ENCODE assay signal across 1 cellular context in the genomic region with DNA sequence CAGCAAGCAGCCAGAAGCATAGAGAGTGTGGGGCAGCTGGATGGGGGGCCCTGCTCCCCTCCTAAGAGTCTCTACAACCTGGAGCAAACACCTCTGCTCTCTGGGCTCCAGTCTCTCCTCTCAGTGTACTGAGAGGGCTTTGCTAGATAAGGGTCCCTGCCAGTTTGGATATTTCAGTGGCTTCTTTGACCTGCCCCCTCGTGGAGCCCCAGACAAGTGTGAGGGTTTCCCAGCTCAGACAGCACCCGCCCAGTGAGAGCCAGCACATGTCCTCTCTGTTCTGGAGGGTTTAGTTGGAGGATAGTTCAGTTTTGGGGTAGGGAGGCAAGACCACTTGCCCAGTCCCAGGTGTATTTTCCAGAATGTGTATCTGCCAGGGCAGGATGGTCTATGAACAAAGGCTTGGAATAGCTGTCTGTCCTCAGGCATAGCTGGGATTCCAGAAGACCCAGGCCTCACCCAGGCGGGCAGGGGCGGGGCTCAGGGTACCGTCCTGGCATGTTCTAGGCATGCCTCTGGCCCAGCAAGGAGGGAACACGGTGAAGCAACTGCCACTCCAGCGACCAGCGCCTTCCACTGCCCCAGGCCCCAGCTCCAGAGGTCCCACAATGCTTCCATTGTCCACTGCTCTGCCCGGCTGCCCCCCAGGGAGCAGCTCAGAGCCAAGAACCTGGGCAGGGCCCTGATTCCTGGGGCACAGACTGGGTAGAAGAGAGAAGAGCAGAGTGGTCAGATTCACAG.
TF ChIP-seq lines count a peak whose summit lies in the region.

No MANE protein-coding gene starts in this region.

TF ChIP-seq in HepG2, 621 proteins besides CTCF, POLR2A, EP300 and RAD21 (continued from another document and continues in another):
- TF ChIP-seq, protein P1, sequence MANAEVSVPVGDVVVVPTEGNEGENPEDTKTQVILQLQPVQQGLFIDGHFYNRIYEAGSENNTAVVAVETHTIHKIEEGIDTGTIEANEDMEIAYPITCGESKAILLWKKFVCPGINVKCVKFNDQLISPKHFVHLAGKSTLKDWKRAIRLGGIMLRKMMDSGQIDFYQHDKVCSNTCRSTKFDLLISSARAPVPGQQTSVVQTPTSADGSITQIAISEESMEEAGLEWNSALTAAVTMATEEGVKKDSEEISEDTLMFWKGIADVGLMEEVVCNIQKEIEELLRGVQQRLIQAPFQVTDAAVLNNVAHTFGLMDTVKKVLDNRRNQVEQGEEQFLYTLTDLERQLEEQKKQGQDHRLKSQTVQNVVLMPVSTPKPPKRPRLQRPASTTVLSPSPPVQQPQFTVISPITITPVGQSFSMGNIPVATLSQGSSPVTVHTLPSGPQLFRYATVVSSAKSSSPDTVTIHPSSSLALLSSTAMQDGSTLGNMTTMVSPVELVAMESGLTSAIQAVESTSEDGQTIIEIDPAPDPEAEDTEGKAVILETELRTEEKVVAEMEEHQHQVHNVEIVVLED (CRISPR knock-in tag; IDR thresholded peaks at IDR 0.05; ENCODE audit: borderline replicate concordance): no peak
- TF ChIP-seq MZF1 (CRISPR knock-in tag; IDR thresholded peaks at IDR 0.05; ENCODE audit: borderline replicate concordance) (no peak), ZNF567 (CRISPR knock-in tag; IDR thresholded peaks at IDR 0.05; ENCODE audit: borderline replicate concordance) (no peak), SIX4 (CRISPR knock-in tag; IDR thresholded peaks at IDR 0.05) (no peak), ZNF549 (CRISPR knock-in tag; IDR thresholded peaks at IDR 0.05) (no peak), ZNF766 (CRISPR knock-in tag; IDR thresholded peaks at IDR 0.05; ENCODE audit: borderline replicate concordance) (no peak), ZNF350 (CRISPR knock-in tag; IDR thresholded peaks at IDR 0.05; ENCODE audit: borderline replicate concordance, low read depth) (no peak), NR3C1 (CRISPR knock-in tag; IDR thresholded peaks at IDR 0.05) (no peak), ZMYM3 (CRISPR knock-in tag; IDR thresholded peaks at IDR 0.05) (peak; percentile 22; the same call in 1 of the 2 replicates), SOX6 (IDR thresholded peaks at IDR 0.05) (no peak), SOX6 (CRISPR knock-in tag; IDR thresholded peaks at IDR 0.05) (peak; percentile 12; the same call in 1 of the 2 replicates), ZNF562 (CRISPR knock-in tag; IDR thresholded peaks at IDR 0.05; ENCODE audit: borderline replicate concordance) (no peak), TEAD2 (CRISPR knock-in tag; IDR thresholded peaks at IDR 0.05) (no peak), GABPB1 (CRISPR knock-in tag; IDR thresholded peaks at IDR 0.05) (no peak; the same call in 1 of the 2 replicates), ZNF3 (CRISPR knock-in tag; IDR thresholded peaks at IDR 0.05) (no peak), MXD4 (CRISPR knock-in tag; IDR thresholded peaks at IDR 0.05) (no peak), SALL1 (CRISPR knock-in tag; IDR thresholded peaks at IDR 0.05) (no peak), HNRNPUL1 (IDR thresholded peaks at IDR 0.05; ENCODE audit: low read depth, low read length) (no peak), NONO (IDR thresholded peaks at IDR 0.05) (no peak), NONO (CRISPR knock-in tag; conservative IDR thresholded peaks at IDR 0.05) (no peak), KAT8 (CRISPR knock-in tag; IDR thresholded peaks at IDR 0.05) (no peak), YEATS2 (CRISPR knock-in tag; IDR thresholded peaks at IDR 0.05; ENCODE audit: borderline replicate concordance) (no peak), SMARCC2 (IDR thresholded peaks at IDR 0.05) (no peak), KDM4B (CRISPR knock-in tag; IDR thresholded peaks at IDR 0.05) (0 out of 2 replicates have a peak, but pooled peaks have one; percentile 8), RBM22 (optimal IDR thresholded peaks at IDR 0.05; ENCODE audit: low read length) (no peak), ZFY (CRISPR knock-in tag; IDR thresholded peaks at IDR 0.05) (peak; percentile 41), GZF1 (CRISPR knock-in tag; IDR thresholded peaks at IDR 0.05) (no peak), ZNF614 (CRISPR knock-in tag; IDR thresholded peaks at IDR 0.05; ENCODE audit: borderline replicate concordance) (no peak), RXRA (CRISPR knock-in tag; IDR thresholded peaks at IDR 0.05) (peak; percentile 43; the same call in 1 of the 2 replicates), RFXAP (CRISPR knock-in tag; IDR thresholded peaks at IDR 0.05; ENCODE audit: borderline replicate concordance) (no peak), ZNF781 (CRISPR knock-in tag; IDR thresholded peaks at IDR 0.05; ENCODE audit: borderline replicate concordance, not compliant biosample characterization) (no peak)
- TF ChIP-seq, protein P2, sequence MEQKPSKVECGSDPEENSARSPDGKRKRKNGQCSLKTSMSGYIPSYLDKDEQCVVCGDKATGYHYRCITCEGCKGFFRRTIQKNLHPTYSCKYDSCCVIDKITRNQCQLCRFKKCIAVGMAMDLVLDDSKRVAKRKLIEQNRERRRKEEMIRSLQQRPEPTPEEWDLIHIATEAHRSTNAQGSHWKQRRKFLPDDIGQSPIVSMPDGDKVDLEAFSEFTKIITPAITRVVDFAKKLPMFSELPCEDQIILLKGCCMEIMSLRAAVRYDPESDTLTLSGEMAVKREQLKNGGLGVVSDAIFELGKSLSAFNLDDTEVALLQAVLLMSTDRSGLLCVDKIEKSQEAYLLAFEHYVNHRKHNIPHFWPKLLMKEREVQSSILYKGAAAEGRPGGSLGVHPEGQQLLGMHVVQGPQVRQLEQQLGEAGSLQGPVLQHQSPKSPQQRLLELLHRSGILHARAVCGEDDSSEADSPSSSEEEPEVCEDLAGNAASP (CRISPR knock-in tag; IDR thresholded peaks at IDR 0.05; ENCODE audit: borderline replicate concordance): no peak; the same call in 1 of the 2 replicates
- TF ChIP-seq, protein P3, sequence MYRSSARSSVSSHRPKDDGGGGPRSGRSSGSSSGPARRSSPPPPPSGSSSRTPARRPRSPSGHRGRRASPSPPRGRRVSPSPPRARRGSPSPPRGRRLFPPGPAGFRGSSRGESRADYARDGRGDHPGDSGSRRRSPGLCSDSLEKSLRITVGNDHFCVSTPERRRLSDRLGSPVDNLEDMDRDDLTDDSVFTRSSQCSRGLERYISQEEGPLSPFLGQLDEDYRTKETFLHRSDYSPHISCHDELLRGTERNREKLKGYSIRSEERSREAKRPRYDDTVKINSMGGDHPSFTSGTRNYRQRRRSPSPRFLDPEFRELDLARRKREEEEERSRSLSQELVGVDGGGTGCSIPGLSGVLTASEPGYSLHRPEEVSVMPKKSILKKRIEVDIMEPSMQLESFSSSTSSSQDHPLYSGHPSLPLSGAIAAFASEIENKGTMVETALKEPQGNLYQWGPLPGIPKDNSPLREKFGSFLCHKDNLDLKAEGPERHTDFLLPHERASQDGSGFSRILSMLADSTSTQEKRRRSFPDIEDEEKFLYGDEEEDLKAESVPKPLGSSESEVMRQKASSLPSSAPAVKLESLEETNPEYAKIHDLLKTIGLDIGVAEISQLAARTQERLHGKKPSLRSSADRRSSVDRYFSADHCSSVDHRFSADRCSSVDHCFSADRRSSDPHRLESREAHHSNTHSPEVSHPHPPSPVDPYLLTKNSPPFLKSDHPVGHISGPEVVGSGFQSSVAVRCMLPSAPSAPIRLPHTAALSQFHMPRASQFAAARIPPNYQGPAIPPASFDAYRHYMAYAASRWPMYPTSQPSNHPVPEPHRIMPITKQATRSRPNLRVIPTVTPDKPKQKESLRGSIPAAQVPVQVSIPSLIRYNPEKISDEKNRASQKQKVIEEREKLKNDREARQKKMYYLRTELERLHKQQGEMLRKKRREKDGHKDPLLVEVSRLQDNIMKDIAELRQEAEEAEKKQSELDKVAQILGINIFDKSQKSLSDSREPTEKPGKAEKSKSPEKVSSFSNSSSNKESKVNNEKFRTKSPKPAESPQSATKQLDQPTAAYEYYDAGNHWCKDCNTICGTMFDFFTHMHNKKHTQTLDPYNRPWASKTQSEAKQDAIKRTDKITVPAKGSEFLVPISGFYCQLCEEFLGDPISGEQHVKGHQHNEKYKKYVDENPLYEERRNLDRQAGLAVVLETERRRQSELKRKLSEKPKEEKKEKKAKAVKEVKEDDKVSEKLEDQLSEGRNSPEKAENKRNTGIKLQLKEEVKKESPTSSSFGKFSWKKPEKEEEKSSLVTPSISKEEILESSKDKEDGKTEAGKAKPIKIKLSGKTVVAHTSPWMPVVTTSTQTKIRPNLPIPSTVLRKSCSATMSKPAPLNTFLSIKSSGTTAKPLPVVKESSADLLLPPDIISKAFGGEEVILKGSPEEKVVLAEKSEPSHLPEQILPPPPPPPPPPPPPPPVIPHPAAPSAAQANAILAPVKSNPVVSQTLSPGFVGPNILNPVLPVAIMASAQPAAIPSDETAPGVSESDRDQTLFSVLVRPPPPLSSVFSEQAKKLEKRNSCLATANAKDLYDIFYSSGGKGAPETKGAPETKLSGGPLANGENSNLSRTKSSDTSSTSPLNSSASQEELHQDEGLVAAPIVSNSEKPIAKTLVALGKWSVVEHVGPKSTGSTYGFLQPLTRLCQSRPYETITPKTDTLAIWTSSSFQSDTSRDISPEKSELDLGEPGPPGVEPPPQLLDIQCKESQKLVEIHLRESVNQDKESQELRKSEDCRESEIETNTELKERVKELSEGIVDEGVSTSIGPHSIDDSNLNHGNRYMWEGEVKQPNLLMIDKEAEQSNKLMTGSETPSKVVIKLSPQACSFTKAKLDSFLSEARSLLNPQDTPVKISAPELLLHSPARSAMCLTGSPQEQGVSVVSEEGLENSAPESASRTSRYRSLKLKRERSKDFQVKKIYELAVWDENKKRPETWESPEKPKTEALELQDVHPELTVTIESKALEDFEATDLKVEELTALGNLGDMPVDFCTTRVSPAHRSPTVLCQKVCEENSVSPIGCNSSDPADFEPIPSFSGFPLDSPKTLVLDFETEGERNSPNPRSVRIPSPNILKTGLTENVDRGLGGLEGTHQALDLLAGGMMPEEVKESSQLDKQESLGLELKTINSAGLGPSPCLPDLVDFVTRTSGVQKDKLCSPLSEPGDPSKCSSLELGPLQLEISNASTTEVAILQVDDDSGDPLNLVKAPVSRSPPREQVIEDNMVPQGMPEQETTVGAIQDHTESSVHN (CRISPR knock-in tag; IDR thresholded peaks at IDR 0.05): no peak
- TF ChIP-seq, protein P4, sequence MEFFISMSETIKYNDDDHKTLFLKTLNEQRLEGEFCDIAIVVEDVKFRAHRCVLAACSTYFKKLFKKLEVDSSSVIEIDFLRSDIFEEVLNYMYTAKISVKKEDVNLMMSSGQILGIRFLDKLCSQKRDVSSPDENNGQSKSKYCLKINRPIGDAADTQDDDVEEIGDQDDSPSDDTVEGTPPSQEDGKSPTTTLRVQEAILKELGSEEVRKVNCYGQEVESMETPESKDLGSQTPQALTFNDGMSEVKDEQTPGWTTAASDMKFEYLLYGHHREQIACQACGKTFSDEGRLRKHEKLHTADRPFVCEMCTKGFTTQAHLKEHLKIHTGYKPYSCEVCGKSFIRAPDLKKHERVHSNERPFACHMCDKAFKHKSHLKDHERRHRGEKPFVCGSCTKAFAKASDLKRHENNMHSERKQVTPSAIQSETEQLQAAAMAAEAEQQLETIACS (CRISPR knock-in tag; IDR thresholded peaks at IDR 0.05): no peak
- TF ChIP-seq, protein P5, sequence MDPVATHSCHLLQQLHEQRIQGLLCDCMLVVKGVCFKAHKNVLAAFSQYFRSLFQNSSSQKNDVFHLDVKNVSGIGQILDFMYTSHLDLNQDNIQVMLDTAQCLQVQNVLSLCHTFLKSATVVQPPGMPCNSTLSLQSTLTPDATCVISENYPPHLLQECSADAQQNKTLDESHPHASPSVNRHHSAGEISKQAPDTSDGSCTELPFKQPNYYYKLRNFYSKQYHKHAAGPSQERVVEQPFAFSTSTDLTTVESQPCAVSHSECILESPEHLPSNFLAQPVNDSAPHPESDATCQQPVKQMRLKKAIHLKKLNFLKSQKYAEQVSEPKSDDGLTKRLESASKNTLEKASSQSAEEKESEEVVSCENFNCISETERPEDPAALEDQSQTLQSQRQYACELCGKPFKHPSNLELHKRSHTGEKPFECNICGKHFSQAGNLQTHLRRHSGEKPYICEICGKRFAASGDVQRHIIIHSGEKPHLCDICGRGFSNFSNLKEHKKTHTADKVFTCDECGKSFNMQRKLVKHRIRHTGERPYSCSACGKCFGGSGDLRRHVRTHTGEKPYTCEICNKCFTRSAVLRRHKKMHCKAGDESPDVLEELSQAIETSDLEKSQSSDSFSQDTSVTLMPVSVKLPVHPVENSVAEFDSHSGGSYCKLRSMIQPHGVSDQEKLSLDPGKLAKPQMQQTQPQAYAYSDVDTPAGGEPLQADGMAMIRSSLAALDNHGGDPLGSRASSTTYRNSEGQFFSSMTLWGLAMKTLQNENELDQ (CRISPR knock-in tag; IDR thresholded peaks at IDR 0.05; ENCODE audit: borderline replicate concordance): no peak
- TF ChIP-seq, protein P6, sequence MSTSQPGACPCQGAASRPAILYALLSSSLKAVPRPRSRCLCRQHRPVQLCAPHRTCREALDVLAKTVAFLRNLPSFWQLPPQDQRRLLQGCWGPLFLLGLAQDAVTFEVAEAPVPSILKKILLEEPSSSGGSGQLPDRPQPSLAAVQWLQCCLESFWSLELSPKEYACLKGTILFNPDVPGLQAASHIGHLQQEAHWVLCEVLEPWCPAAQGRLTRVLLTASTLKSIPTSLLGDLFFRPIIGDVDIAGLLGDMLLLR (CRISPR knock-in tag; IDR thresholded peaks at IDR 0.05): no peak
- TF ChIP-seq, protein P7, sequence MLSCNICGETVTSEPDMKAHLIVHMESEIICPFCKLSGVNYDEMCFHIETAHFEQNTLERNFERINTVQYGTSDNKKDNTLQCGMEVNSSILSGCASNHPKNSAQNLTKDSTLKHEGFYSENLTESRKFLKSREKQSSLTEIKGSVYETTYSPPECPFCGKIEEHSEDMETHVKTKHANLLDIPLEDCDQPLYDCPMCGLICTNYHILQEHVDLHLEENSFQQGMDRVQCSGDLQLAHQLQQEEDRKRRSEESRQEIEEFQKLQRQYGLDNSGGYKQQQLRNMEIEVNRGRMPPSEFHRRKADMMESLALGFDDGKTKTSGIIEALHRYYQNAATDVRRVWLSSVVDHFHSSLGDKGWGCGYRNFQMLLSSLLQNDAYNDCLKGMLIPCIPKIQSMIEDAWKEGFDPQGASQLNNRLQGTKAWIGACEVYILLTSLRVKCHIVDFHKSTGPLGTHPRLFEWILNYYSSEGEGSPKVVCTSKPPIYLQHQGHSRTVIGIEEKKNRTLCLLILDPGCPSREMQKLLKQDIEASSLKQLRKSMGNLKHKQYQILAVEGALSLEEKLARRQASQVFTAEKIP (CRISPR knock-in tag; IDR thresholded peaks at IDR 0.05; ENCODE audit: borderline replicate concordance): no peak
- TF ChIP-seq, protein P8, sequence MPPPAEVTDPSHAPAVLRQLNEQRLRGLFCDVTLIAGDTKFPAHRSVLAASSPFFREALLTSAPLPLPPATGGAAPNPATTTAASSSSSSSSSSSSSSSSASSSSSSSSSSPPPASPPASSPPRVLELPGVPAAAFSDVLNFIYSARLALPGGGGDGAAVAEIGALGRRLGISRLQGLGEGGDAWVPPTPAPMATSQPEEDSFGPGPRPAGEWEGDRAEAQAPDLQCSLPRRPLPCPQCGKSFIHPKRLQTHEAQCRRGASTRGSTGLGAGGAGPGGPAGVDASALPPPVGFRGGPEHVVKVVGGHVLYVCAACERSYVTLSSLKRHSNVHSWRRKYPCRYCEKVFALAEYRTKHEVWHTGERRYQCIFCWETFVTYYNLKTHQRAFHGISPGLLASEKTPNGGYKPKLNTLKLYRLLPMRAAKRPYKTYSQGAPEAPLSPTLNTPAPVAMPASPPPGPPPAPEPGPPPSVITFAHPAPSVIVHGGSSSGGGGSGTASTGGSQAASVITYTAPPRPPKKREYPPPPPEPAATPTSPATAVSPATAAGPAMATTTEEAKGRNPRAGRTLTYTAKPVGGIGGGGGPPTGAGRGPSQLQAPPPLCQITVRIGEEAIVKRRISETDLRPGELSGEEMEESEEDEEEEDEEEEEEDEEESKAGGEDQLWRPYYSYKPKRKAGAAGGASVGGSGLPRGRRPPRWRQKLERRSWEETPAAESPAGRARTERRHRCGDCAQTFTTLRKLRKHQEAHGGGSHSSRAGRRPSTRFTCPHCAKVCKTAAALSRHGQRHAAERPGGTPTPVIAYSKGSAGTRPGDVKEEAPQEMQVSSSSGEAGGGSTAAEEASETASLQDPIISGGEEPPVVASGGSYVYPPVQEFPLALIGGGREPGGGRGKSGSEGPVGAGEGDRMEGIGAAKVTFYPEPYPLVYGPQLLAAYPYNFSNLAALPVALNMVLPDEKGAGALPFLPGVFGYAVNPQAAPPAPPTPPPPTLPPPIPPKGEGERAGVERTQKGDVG (CRISPR knock-in tag; IDR thresholded peaks at IDR 0.05; ENCODE audit: borderline replicate concordance): no peak; the same call in 1 of the 2 replicates
